Comparison of ENCODE assay signal across 22 cellular contexts in the genomic region with DNA sequence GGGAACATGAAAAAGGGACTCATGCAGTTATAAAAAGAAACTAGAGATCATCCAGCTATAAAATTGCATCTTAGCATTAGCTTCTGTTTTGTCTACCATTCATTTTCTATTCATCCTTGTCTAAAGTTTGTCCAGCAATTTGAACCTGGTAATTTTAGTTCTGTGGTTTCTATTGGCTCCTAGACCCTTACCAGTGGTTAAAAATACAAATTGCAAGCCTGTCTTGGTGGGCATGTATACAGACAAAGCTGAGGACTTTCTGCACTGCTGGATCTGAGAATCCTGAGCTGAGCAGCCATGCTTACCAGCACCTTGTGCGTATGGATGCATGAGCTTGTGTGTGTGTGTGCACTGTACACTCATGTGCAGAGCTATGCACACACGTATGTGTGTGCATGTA.
A peak's percentile ranks its signal among the peaks of the same experiment; 100 is the strongest.
DNase-seq lines count a peak whose midpoint lies in the region; FAIRE-seq and TF ChIP-seq lines count a peak whose summit lies in the region.
"Had no signal": no experiment of that assay in that cellular context is flagged by ENCODE, and none has a peak within 500 bp of the region (broad histone marks: within the 10 kb centered on the region; RNA-seq: fewer than 3 reads in every experiment).

No MANE protein-coding gene starts in this region.

- DNase-seq in GM12891 (ENCODE audit: insufficient read length, low spot score) (no peak), osteocyte (ENCODE audit: extremely low spot score, unreplicated experiment) (peak; percentile 25), activated gamma-delta T cell (lab: John Stamatoyannopoulos, UW) (no peak), NCI-H82 (lab: John Stamatoyannopoulos, UW) (no peak), RCC 7860 (ENCODE audit: low spot score) (no peak)
- no peak for DNase-seq in activated CD8-positive, alpha-beta memory T cell treated with anti-CD3 and anti-CD28 coated beads, Interleukin-2, amount 50 U/mL, for 48 hours
- DNase-seq: CD8-positive, alpha-beta memory T cell; DMS 273 treated with DMSO at 0.1 percent for 48 hours; DMS79; GM23248; H7; Kasumi-1; MV-4-11; NCI-H1105; NCI-H1436 treated with DMSO at 0.1 percent for 48 hours; NCI-H187 treated with DMSO at 0.1 percent for 48 hours; NCI-H524 treated with DMSO at 0.1 percent for 48 hours; SHP77 had no signal

- H3K27me3 Mint-ChIP-seq in osteocyte (ENCODE audit: unreplicated experiment), result peaks cover 5% of the 10 kb centered on the region
- H3K27me3 Mint-ChIP-seq: B cell; CD8-positive, alpha-beta memory T cell had no signal

- H3K36me3 Mint-ChIP-seq in osteocyte (ENCODE audit: unreplicated experiment), result no peaks in the 10 kb centered on the region

- no peak overlapping the region for H3K4me3 Mint-ChIP-seq in osteocyte (ENCODE audit: unreplicated experiment)
- H3K4me3 Mint-ChIP-seq: B cell; CD14-positive monocyte; CD8-positive, alpha-beta memory T cell had no signal

- peak overlapping the region; percentile 87 for H3K27ac ChIP-seq in angular gyrus (ENCODE audit: low read depth, low read length)
- H3K27ac ChIP-seq: GM23248, RWPE1 had no signal

- no peak overlapping the region for H3K27ac Mint-ChIP-seq in osteocyte (ENCODE audit: unreplicated experiment)
- H3K27ac Mint-ChIP-seq: B cell; CD8-positive, alpha-beta memory T cell had no signal

- no peak for TF ChIP-seq CTCF in osteocyte (IDR thresholded peaks at IDR 0.05)

- H3K4me1 Mint-ChIP-seq in osteocyte (ENCODE audit: unreplicated experiment), result no peaks in the 10 kb centered on the region

- FAIRE-seq in GM12891 (lab: Jason Lieb, UNC) (peak; percentile 78), RCC 7860 (lab: Jason Lieb, UNC) (no peak)

- no peak for TF ChIP-seq POLR2A in GM12891 (IDR thresholded peaks at IDR 0.05; ENCODE audit: low read depth, low read length)

- no peaks in the 10 kb centered on the region for H3K9me3 Mint-ChIP-seq in osteocyte (ENCODE audit: unreplicated experiment)
- H3K9me3 Mint-ChIP-seq: CD8-positive, alpha-beta memory T cell had no signal

TF ChIP-seq in GM12891, 5 proteins besides CTCF, POLR2A, EP300 and RAD21:
- TF ChIP-seq POU2F2 (IDR thresholded peaks at IDR 0.05; ENCODE audit: low read depth, low read length) (no peak), SPI1 (IDR thresholded peaks at IDR 0.05; ENCODE audit: low read depth, low read length) (no peak), PAX5 (IDR thresholded peaks at IDR 0.05; ENCODE audit: insufficient read depth, low read length, severe bottlenecking) (no peak), POLR2AphosphoS5 (IDR thresholded peaks at IDR 0.05; ENCODE audit: low read depth, low read length) (no peak), TAF1 (IDR thresholded peaks at IDR 0.05; ENCODE audit: low read depth, low read length) (no peak)
